In genomic region chr22:20707549-20708118, GRCh38 we compare ENCODE assay signal across 6 cellular contexts.
DNase-seq lines count a peak whose midpoint lies in the region; ATAC-seq and TF ChIP-seq lines count a peak whose summit lies in the region.
"Not testable (repeated sequence)": the region's sequence is repeated elsewhere in the genome, so short reads cannot be mapped to it uniquely, and the experiment has no call there.

No MANE protein-coding gene starts in this region.

- intact Hi-C loops in HCT116 (cut with micrococcal nuclease): not testable (repeated sequence)

- not testable (repeated sequence) for H3K27me3 ChIP-seq in GM23338 (ENCODE audit: insufficient read depth); HCT116 (ENCODE audit: insufficient read depth, low read length); osteoblast (ENCODE audit: insufficient read depth, low read length)
- H3K27me3 ChIP-seq in endodermal cell (ENCODE audit: control insufficient read depth, insufficient read depth, low read length, poor library complexity, severe bottlenecking): peaks cover 14% of the 10 kb centered on the region

- not testable (repeated sequence) for H4K20me1 ChIP-seq in GM23338 (replicated peaks; ENCODE audit: insufficient read depth); HCT116 (ENCODE audit: insufficient read depth); osteoblast (ENCODE audit: insufficient read depth, low read length)

- not testable (repeated sequence) for H3K27ac ChIP-seq in GM23338 (ENCODE audit: low read depth); HCT116 (ENCODE audit: low read depth, low read length); endodermal cell (ENCODE audit: low read depth, low read length); osteoblast (ENCODE audit: low read depth, low read length)

- not testable (repeated sequence) for H3K4me3 ChIP-seq in GM23338; HCT116 (replicated peaks in 1 of 2; ENCODE audit: low read depth in 1 of 2, low read length in 2 of 2); endodermal cell (ENCODE audit: low read length); osteoblast (ENCODE audit: insufficient read depth, low read length)

- TF ChIP-seq CTCF in GM23338 (conservative IDR thresholded peaks at IDR 0.05; ENCODE audit: low read depth in 2 of 2) (peak; percentile 29 to 38; a peak in 3 of 4 replicates), HCT116 (IDR thresholded peaks at IDR 0.05 in 2 of 3, conservative IDR thresholded peaks at IDR 0.05 in 1 of 3; ENCODE audit: borderline replicate concordance in 1 of 3, insufficient read depth in 1 of 3, low read depth in 2 of 3, low read length in 2 of 3) (0 out of 6 replicates have a peak, but pooled peaks of 2 of the 3 experiments have one; percentile 8 to 9), endodermal cell (conservative IDR thresholded peaks at IDR 0.05) (peak; percentile 41)
- TF ChIP-seq CTCF in WTC11 (IDR thresholded peaks at IDR 0.05); osteoblast (IDR thresholded peaks at IDR 0.05; ENCODE audit: extremely low read depth, low read depth, low read length): not testable (repeated sequence)

- H3K4me2 ChIP-seq in GM23338; HCT116 (ENCODE audit: low read length); osteoblast (ENCODE audit: insufficient read depth, low read length): not testable (repeated sequence)

- not testable (repeated sequence) for H3K4me3 Mint-ChIP-seq in GM23338, WTC11, endodermal cell

- not testable (repeated sequence) for H3K36me3 ChIP-seq in GM23338 (ENCODE audit: insufficient read depth); HCT116 (ENCODE audit: control insufficient read depth in 1 of 2, insufficient read depth in 2 of 2, low read length in 2 of 2); endodermal cell (ENCODE audit: control insufficient read depth, insufficient read depth, low read length); osteoblast (ENCODE audit: insufficient read depth, low read length)

- H3K27me3 Mint-ChIP-seq in GM23338 (ENCODE audit: insufficient read depth, low read depth, poor library complexity) (peaks cover 20% of the 10 kb centered on the region), WTC11 (ENCODE audit: low read depth) (peaks cover 18% of the 10 kb centered on the region), endodermal cell (ENCODE audit: insufficient read depth) (peaks cover 18% of the 10 kb centered on the region)

- TF ChIP-seq RAD21 in HCT116 (IDR thresholded peaks at IDR 0.05; ENCODE audit: low read depth): not testable (repeated sequence)

- H3K36me3 Mint-ChIP-seq in GM23338 (ENCODE audit: low read depth); WTC11; endodermal cell (ENCODE audit: low read depth): not testable (repeated sequence)

- DNase-seq in GM23338 (ENCODE audit: low spot score) (peak; percentile 49), WTC11 (ENCODE audit: low spot score) (peak; percentile 37), endodermal cell (peak; percentile 59), left lobe of liver (ENCODE audit: low spot score) (peak; percentile 62), osteoblast (ENCODE audit: insufficient read length, low spot score, missing footprints) (peak; percentile 26)
- DNase-seq in HCT116 (ENCODE audit: low read depth, low spot score): not testable (repeated sequence)

- not testable (repeated sequence) for TF ChIP-seq POLR2A in HCT116 (IDR thresholded peaks at IDR 0.05; ENCODE audit: borderline replicate concordance, extremely low read depth, insufficient read depth, insufficient read length)

- not testable (repeated sequence) for H2AFZ ChIP-seq in GM23338; HCT116 (ENCODE audit: low read depth, low read length, poor library complexity, severe bottlenecking); osteoblast (ENCODE audit: low read length)

- CTCF ChIA-PET in HCT116 (lab: Charles Lee): not testable (repeated sequence)
- CTCF ChIA-PET in WTC11 (lab: Charles Lee): interaction anchor here (0.8 kb wide), 1 partner anchor 124 kb away, joined by 3 read pairs; no protein-coding TSS in a partner anchor

- not testable (repeated sequence) for H3K79me2 ChIP-seq in GM23338 (replicated peaks; ENCODE audit: insufficient read depth); HCT116 (ENCODE audit: insufficient read depth, low read length); osteoblast (ENCODE audit: insufficient read depth, low read length)

- ATAC-seq in GM23338, HCT116, WTC11: not testable (repeated sequence)
- ATAC-seq in left lobe of liver: peak; percentile 14

- RAD21 ChIA-PET in HCT116 (lab: Charles Lee; ENCODE audit: low non-redundant PET in 1 of 2, low total read pairs in 2 of 2, uncharacterized antibody in 2 of 2, unreplicated experiment in 2 of 2): not testable (repeated sequence)

- H3K4me1 Mint-ChIP-seq in GM23338, WTC11, endodermal cell: not testable (repeated sequence)

- 91 to 92% methylated on average over 9 to 10 of the region's 11 CpGs for WGBS in endodermal cell (ENCODE audit: insufficient coverage in 1 of 2, insufficient read length in 1 of 2), 2 experiments

- not testable (repeated sequence) for H3F3A ChIP-seq in GM23338 (replicated peaks; ENCODE audit: low read depth)

- POLR2A ChIA-PET in HCT116 (lab: Charles Lee); WTC11 (lab: Charles Lee): not testable (repeated sequence)

- H3K27ac Mint-ChIP-seq in GM23338, WTC11, endodermal cell: not testable (repeated sequence)

- not testable (repeated sequence) for BruUV-seq in HCT116 (replicated peaks; lab: Mats Ljungman, UMichigan)

- H3K9me2 ChIP-seq in GM23338 (ENCODE audit: insufficient read depth); HCT116 (ENCODE audit: insufficient read depth): not testable (repeated sequence)

- H3K9ac ChIP-seq in HCT116 (ENCODE audit: low read length); endodermal cell (ENCODE audit: extremely low read depth, low read length, poor library complexity, severe bottlenecking): not testable (repeated sequence)

- not testable (repeated sequence) for H3K9me3 ChIP-seq in HCT116 (ENCODE audit: control insufficient read depth in 1 of 2, insufficient read depth in 1 of 2, low read depth in 1 of 2, low read length in 2 of 2); endodermal cell (ENCODE audit: control insufficient read depth, low read length); osteoblast (ENCODE audit: low read depth, low read length)

- H3K4me1 ChIP-seq in GM23338 (ENCODE audit: insufficient read depth); endodermal cell (ENCODE audit: control insufficient read depth, insufficient read depth, low read length); osteoblast (ENCODE audit: insufficient read depth, low read length): not testable (repeated sequence)
- peaks cover 0 to 10% of the 10 kb centered on the region in 2 experiments; a peak in 2 of 4 replicates for H3K4me1 ChIP-seq in HCT116 (ENCODE audit: control insufficient read depth in 1 of 2, insufficient read depth in 2 of 2, low read length in 2 of 2)

- not testable (repeated sequence) for H3K9me3 Mint-ChIP-seq in GM23338, WTC11, endodermal cell
